ENCODE assay signal across 8 cellular contexts in the genomic region with DNA sequence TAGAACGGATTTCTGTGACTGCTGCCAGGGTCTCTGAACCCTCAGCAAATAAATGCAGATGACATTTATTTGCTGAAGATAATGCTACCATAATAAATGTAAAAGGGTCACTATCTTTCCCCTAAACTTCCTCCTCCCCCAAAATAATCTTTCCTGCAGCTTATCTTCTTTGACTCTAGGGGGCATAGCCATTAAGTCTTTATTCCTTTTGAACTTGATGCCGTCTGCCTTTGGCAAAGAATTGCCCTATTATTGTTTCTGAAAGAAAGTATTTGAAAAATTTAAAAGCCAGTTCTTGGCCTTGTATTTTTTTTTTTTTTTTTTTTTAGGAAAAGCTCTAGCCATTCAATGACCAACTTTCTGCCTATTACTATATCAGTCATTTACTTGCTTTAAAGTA.
DNase-seq lines count a peak whose midpoint lies in the region; ATAC-seq and TF ChIP-seq lines count a peak whose summit lies in the region.

No MANE protein-coding gene starts in this region.

- intact Hi-C loops in activated CD4-positive, alpha-beta T cell treated with anti-CD3 and anti-CD28 coated beads for 36 hours (cut with DNase I, micrococcal nuclease) = loop anchor here (1.0 to 2.0 kb wide), 2 partner anchors 105 to 106 kb away; no protein-coding TSS in a partner anchor
- intact Hi-C loops in activated CD4-positive, alpha-beta T cell treated with anti-CD3 and anti-CD28 coated beads, Interleukin-2, amount 10 ng/mL, durations not matched to agents 24 days and 14 days (cut with micrococcal nuclease) = loop anchor here (5.0 kb wide), 1 partner anchor 105 kb away; no protein-coding TSS in a partner anchor
- intact Hi-C loops in dendritic cell treated with granulocyte-macrophage colony-stimulating factor and Interleukin-4, amounts not matched to agents 40 ng/mL and 50 ng/mL, for 4 days (cut with micrococcal nuclease) = loop anchor here (5.0 to 10.0 kb wide), 3 partner anchors 63 to 105 kb away; a partner anchor contains a TSS
- intact Hi-C loops in psoas muscle (cut with DNase I) = loop anchor here (5.0 to 10.0 kb wide), 5 partner anchors 40 to 105 kb away; a partner anchor contains a TSS

- H3K4me1 Mint-ChIP-seq in activated CD4-positive, alpha-beta T cell treated with anti-CD3 and anti-CD28 coated beads for 36 hours = no peaks in the 10 kb centered on the region
- H3K4me1 Mint-ChIP-seq in activated CD4-positive, alpha-beta T cell treated with anti-CD3 and anti-CD28 coated beads, Interleukin-2, amount 10 ng/mL, durations not matched to agents 24 days and 14 days = no peaks in the 10 kb centered on the region
- H3K4me1 Mint-ChIP-seq in dendritic cell treated with granulocyte-macrophage colony-stimulating factor and Interleukin-4, amounts not matched to agents 40 ng/mL and 50 ng/mL, for 4 days (ENCODE audit: low read depth) = peaks cover 51% of the 10 kb centered on the region
- peaks cover 3% of the 10 kb centered on the region for H3K4me1 Mint-ChIP-seq in activated naive CD8-positive, alpha-beta T cell treated with anti-CD3 and anti-CD28 coated beads, Interleukin-2, amount 50 U/mL, for 24 hours

- CTCF ChIA-PET in activated CD4-positive, alpha-beta T cell treated with anti-CD3 and anti-CD28 coated beads for 36 hours (lab: Charles Lee) = interaction anchor here (0.7 to 2.8 kb wide), 11 partner anchors 13 to 108 kb away, joined by 3 to 11 read pairs (median 4); no protein-coding TSS in a partner anchor

- peak; percentile 53 for TF ChIP-seq CTCF in psoas muscle (IDR thresholded peaks at IDR 0.05)

- no peaks in the 10 kb centered on the region for H3K36me3 ChIP-seq in psoas muscle (ENCODE audit: insufficient read depth in 1 of 2, low read depth in 1 of 2)

- no peaks in the 10 kb centered on the region for H3K9me3 Mint-ChIP-seq in activated CD4-positive, alpha-beta T cell treated with anti-CD3 and anti-CD28 coated beads for 36 hours (ENCODE audit: low read depth)
- no peaks in the 10 kb centered on the region for H3K9me3 Mint-ChIP-seq in activated CD4-positive, alpha-beta T cell treated with anti-CD3 and anti-CD28 coated beads, Interleukin-2, amount 10 ng/mL, durations not matched to agents 24 days and 14 days
- H3K9me3 Mint-ChIP-seq in dendritic cell treated with granulocyte-macrophage colony-stimulating factor and Interleukin-4, amounts not matched to agents 40 ng/mL and 50 ng/mL, for 4 days = no peaks in the 10 kb centered on the region
- no peaks in the 10 kb centered on the region for H3K9me3 Mint-ChIP-seq in activated naive CD8-positive, alpha-beta T cell treated with anti-CD3 and anti-CD28 coated beads, Interleukin-2, amount 50 U/mL, for 24 hours

- H3K9me3 ChIP-seq in psoas muscle = no peaks in the 10 kb centered on the region

- ATAC-seq in activated CD4-positive, alpha-beta T cell treated with anti-CD3 and anti-CD28 coated beads for 36 hours = peak; percentile 37
- peak in 2 of 4 donors; percentile 56 to 80 for ATAC-seq in psoas muscle
- no peak for ATAC-seq in activated naive CD8-positive, alpha-beta T cell treated with anti-CD3 and anti-CD28 coated beads, Interleukin-2, amount 50 U/mL, for 24 hours

- H3K27me3 Mint-ChIP-seq in activated CD4-positive, alpha-beta T cell treated with anti-CD3 and anti-CD28 coated beads for 36 hours = no peaks in the 10 kb centered on the region
- peaks cover 4% of the 10 kb centered on the region for H3K27me3 Mint-ChIP-seq in activated CD4-positive, alpha-beta T cell treated with anti-CD3 and anti-CD28 coated beads, Interleukin-2, amount 10 ng/mL, durations not matched to agents 24 days and 14 days
- H3K27me3 Mint-ChIP-seq in dendritic cell treated with granulocyte-macrophage colony-stimulating factor and Interleukin-4, amounts not matched to agents 40 ng/mL and 50 ng/mL, for 4 days = no peaks in the 10 kb centered on the region
- peaks cover 3% of the 10 kb centered on the region for H3K27me3 Mint-ChIP-seq in activated naive CD8-positive, alpha-beta T cell treated with anti-CD3 and anti-CD28 coated beads, Interleukin-2, amount 50 U/mL, for 24 hours

- no peak overlapping the region for H3K4me3 ChIP-seq in psoas muscle

- no peak overlapping the region for H3K4me3 Mint-ChIP-seq in activated CD4-positive, alpha-beta T cell treated with anti-CD3 and anti-CD28 coated beads for 36 hours
- H3K4me3 Mint-ChIP-seq in activated CD4-positive, alpha-beta T cell treated with anti-CD3 and anti-CD28 coated beads, Interleukin-2, amount 10 ng/mL, durations not matched to agents 24 days and 14 days = no peak overlapping the region
- H3K4me3 Mint-ChIP-seq in dendritic cell treated with granulocyte-macrophage colony-stimulating factor and Interleukin-4, amounts not matched to agents 40 ng/mL and 50 ng/mL, for 4 days = no peak overlapping the region
- H3K4me3 Mint-ChIP-seq in activated naive CD8-positive, alpha-beta T cell treated with anti-CD3 and anti-CD28 coated beads, Interleukin-2, amount 50 U/mL, for 24 hours = no peak overlapping the region

- H3K4me1 ChIP-seq in psoas muscle = peaks cover 15% of the 10 kb centered on the region

- no peaks in the 10 kb centered on the region for H3K36me3 Mint-ChIP-seq in activated CD4-positive, alpha-beta T cell treated with anti-CD3 and anti-CD28 coated beads for 36 hours (ENCODE audit: low read depth)
- no peaks in the 10 kb centered on the region for H3K36me3 Mint-ChIP-seq in activated CD4-positive, alpha-beta T cell treated with anti-CD3 and anti-CD28 coated beads, Interleukin-2, amount 10 ng/mL, durations not matched to agents 24 days and 14 days (ENCODE audit: low read depth)
- no peaks in the 10 kb centered on the region for H3K36me3 Mint-ChIP-seq in dendritic cell treated with granulocyte-macrophage colony-stimulating factor and Interleukin-4, amounts not matched to agents 40 ng/mL and 50 ng/mL, for 4 days (ENCODE audit: low read depth)
- no peaks in the 10 kb centered on the region for H3K36me3 Mint-ChIP-seq in activated naive CD8-positive, alpha-beta T cell treated with anti-CD3 and anti-CD28 coated beads, Interleukin-2, amount 50 U/mL, for 24 hours (ENCODE audit: low read depth)

- no peak overlapping the region for H3K27ac ChIP-seq in psoas muscle

- 5 to 30% (median 24%) methylated on average over 2 of the region's 2 CpGs for WGBS in psoas muscle, 3 donors

- no peak overlapping the region for H3K27ac Mint-ChIP-seq in activated CD4-positive, alpha-beta T cell treated with anti-CD3 and anti-CD28 coated beads for 36 hours
- no peak overlapping the region for H3K27ac Mint-ChIP-seq in activated CD4-positive, alpha-beta T cell treated with anti-CD3 and anti-CD28 coated beads, Interleukin-2, amount 10 ng/mL, durations not matched to agents 24 days and 14 days
- H3K27ac Mint-ChIP-seq in dendritic cell treated with granulocyte-macrophage colony-stimulating factor and Interleukin-4, amounts not matched to agents 40 ng/mL and 50 ng/mL, for 4 days = peak overlapping the region; percentile 80
- H3K27ac Mint-ChIP-seq in activated naive CD8-positive, alpha-beta T cell treated with anti-CD3 and anti-CD28 coated beads, Interleukin-2, amount 50 U/mL, for 24 hours = no peak overlapping the region

- H3K27me3 ChIP-seq in psoas muscle (ENCODE audit: insufficient read depth in 3 of 3, low read length in 2 of 3) = no peaks in the 10 kb centered on the region

- POLR2A ChIA-PET in activated CD4-positive, alpha-beta T cell treated with anti-CD3 and anti-CD28 coated beads for 36 hours (lab: Charles Lee) = no interaction called here

- no peak for DNase-seq in activated CD4-positive, alpha-beta T cell treated with anti-CD3 and anti-CD28 coated beads for 36 hours
- DNase-seq in activated CD4-positive, alpha-beta T cell treated with anti-CD3 and anti-CD28 coated beads, Interleukin-2, amount 10 ng/mL, durations not matched to agents 24 days and 14 days = no peak
- DNase-seq in NCI-H345 treated with DMSO at 0.1 percent for 48 hours (lab: John Stamatoyannopoulos, UW; ENCODE audit: unreplicated experiment) = peak; percentile 9
- DNase-seq in psoas muscle = no peak
- DNase-seq in activated effector memory CD4-positive, alpha-beta T cell treated with Interleukin-2 at 50 U/mL for 16 hours = no peak
- no peak for DNase-seq in NCI-H2029 treated with DMSO at 0.1 percent for 48 hours (lab: John Stamatoyannopoulos, UW)
- DNase-seq in activated naive CD8-positive, alpha-beta T cell treated with anti-CD3 and anti-CD28 coated beads, Interleukin-2, amount 50 U/mL, for 24 hours = no peak
